ENCODE assay signal across 8 cellular contexts in the genomic region with DNA sequence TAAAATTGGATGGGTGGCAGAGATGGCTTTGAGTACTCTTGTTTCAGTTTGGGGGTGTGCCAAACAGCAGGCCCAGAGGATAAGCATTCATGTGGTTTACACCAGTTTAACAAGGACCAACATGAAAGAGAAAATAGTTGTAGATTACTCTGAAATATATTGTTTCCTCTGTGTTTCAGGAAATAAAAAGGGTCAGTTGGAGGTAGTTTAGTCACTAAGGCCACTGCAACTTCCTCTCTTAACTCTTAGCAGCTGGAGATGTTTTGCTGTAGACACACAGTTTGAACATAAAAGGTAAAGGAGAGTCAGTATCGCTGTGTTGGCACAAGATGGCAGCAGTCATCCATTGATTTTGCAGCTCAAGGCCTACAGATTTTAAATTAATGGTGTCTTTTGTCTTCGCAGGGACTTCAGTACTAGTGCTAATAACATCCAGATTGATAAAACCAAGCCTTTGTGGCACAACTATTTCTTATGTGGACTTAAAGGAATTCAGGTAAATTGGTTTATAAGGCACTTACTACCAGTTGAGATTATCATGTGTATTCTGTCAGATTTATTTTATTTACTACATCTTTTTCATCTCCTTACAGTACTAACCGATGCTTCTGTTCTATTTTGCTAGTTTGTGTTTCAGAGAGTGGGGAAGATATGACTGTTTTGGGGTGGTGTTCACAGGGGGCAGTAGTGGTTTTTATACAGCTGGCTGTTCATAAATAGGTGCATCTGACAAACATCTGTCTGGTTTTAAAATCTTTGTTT.
DNase-seq lines count a peak whose midpoint lies in the region; ATAC-seq and TF ChIP-seq lines count a peak whose summit lies in the region.

No MANE protein-coding gene starts in this region.

- H3K4me3 ChIP-seq in DND-41 (ENCODE audit: low read depth in 1 of 2, low read length in 2 of 2) (no peak overlapping the region), PC-9 (no peak overlapping the region), parathyroid adenoma (ENCODE audit: low read depth, low read length) (no peak overlapping the region)

- H3K4me1 ChIP-seq in DND-41 (ENCODE audit: insufficient read depth, low read length) = peaks cover 10% of the 10 kb centered on the region; the same call in 1 of the 2 replicates
- H3K4me1 ChIP-seq in PC-9 (replicated peaks; ENCODE audit: insufficient read depth) = no peaks in the 10 kb centered on the region
- H3K4me1 ChIP-seq in parathyroid adenoma = no peaks in the 10 kb centered on the region

- H4K20me1 ChIP-seq in DND-41 (ENCODE audit: insufficient read depth, low read length) (no peaks in the 10 kb centered on the region), PC-9 (ENCODE audit: insufficient read depth) (no peaks in the 10 kb centered on the region)

- ATAC-seq in DND-41 (ENCODE audit: insufficient read depth, low read depth) (peak; percentile 96), GM21367 (IDR thresholded peaks at IDR 0.05; ENCODE audit: unreplicated experiment) (peak; percentile 90), GM21360 (IDR thresholded peaks at IDR 0.05; ENCODE audit: unreplicated experiment) (no peak)

- peak; percentile 56 for DNase-seq in DND-41
- DNase-seq in HPDE6-E6E7 (ENCODE audit: extremely low spot score) = peak; percentile 13
- DNase-seq in PC-9 = peak in 1 of 2 experiments; percentile 30
- peak; percentile 42 for DNase-seq in activated T-helper 2 cell treated with anti-CD3 and anti-CD28 coated beads, Interferon-gamma antibody, Interleukin-2, Interleukin-4, amounts not matched to agents 10 μg/mL and 5 μg/mL and 100 μg/mL, durations not matched to agents 14 hours and 24 hours and 36 hours (ENCODE audit: low spot score)
- peak; percentile 75 for DNase-seq in glomerular endothelial cell (ENCODE audit: extremely low read depth, low read depth, low spot score)

- no peak overlapping the region for H3K4me3 Mint-ChIP-seq in activated T-helper 2 cell treated with anti-CD3 and anti-CD28 coated beads, Interferon-gamma antibody, Interleukin-2, Interleukin-4, amounts not matched to agents 10 μg/mL and 5 μg/mL and 100 μg/mL, durations not matched to agents 14 hours and 24 hours and 36 hours (ENCODE audit: low read depth)

- H2AFZ ChIP-seq in DND-41 (ENCODE audit: low read depth, low read length) (no peak overlapping the region), PC-9 (no peak overlapping the region), parathyroid adenoma (no peak overlapping the region)

- H3K9me3 ChIP-seq in DND-41 (ENCODE audit: insufficient read depth, low read length, severe bottlenecking) (no peaks in the 10 kb centered on the region), PC-9 (ENCODE audit: insufficient read depth, low read depth) (no peaks in the 10 kb centered on the region), parathyroid adenoma (ENCODE audit: control insufficient read depth, low read length) (no peaks in the 10 kb centered on the region)

- H3K9me3 Mint-ChIP-seq in activated T-helper 2 cell treated with anti-CD3 and anti-CD28 coated beads, Interferon-gamma antibody, Interleukin-2, Interleukin-4, amounts not matched to agents 10 μg/mL and 5 μg/mL and 100 μg/mL, durations not matched to agents 14 hours and 24 hours and 36 hours = peaks cover 6% of the 10 kb centered on the region

- H3K9ac ChIP-seq in DND-41 (ENCODE audit: low read depth, low read length) = no peak overlapping the region
- no peak overlapping the region for H3K9ac ChIP-seq in parathyroid adenoma

- H3K79me2 ChIP-seq in DND-41 (ENCODE audit: insufficient read depth, low read length) = no peaks in the 10 kb centered on the region
- H3K79me2 ChIP-seq in PC-9 (ENCODE audit: low read depth) = no peaks in the 10 kb centered on the region
- no peaks in the 10 kb centered on the region for H3K79me2 ChIP-seq in parathyroid adenoma

- H3K4me2 ChIP-seq in DND-41 (ENCODE audit: insufficient read depth, low read length) (no peak overlapping the region), PC-9 (no peak overlapping the region), parathyroid adenoma (ENCODE audit: low read length) (no peak overlapping the region)

- H3K4me1 Mint-ChIP-seq in activated T-helper 2 cell treated with anti-CD3 and anti-CD28 coated beads, Interferon-gamma antibody, Interleukin-2, Interleukin-4, amounts not matched to agents 10 μg/mL and 5 μg/mL and 100 μg/mL, durations not matched to agents 14 hours and 24 hours and 36 hours (ENCODE audit: low read depth) = peaks cover 20% of the 10 kb centered on the region

- H3K27ac ChIP-seq in DND-41 (ENCODE audit: low read length) = peak overlapping the region; percentile 18
- H3K27ac ChIP-seq in PC-9 = no peak overlapping the region
- H3K27ac ChIP-seq in parathyroid adenoma = no peak overlapping the region

- peaks cover 37% of the 10 kb centered on the region for H3K36me3 Mint-ChIP-seq in activated T-helper 2 cell treated with anti-CD3 and anti-CD28 coated beads, Interferon-gamma antibody, Interleukin-2, Interleukin-4, amounts not matched to agents 10 μg/mL and 5 μg/mL and 100 μg/mL, durations not matched to agents 14 hours and 24 hours and 36 hours (ENCODE audit: low read depth)

- peak; percentile 79 for TF ChIP-seq CTCF in DND-41 (IDR thresholded peaks at IDR 0.05; ENCODE audit: borderline replicate concordance, extremely low read depth, low read length, poor library complexity, severe bottlenecking)
- TF ChIP-seq CTCF in PC-9 (conservative IDR thresholded peaks at IDR 0.05) = peak; percentile 71
- TF ChIP-seq CTCF in parathyroid adenoma (IDR thresholded peaks at IDR 0.05) = peak; percentile 49

- H3K27ac Mint-ChIP-seq in activated T-helper 2 cell treated with anti-CD3 and anti-CD28 coated beads, Interferon-gamma antibody, Interleukin-2, Interleukin-4, amounts not matched to agents 10 μg/mL and 5 μg/mL and 100 μg/mL, durations not matched to agents 14 hours and 24 hours and 36 hours = peak overlapping the region; percentile 14

- H3K36me3 ChIP-seq in DND-41 (ENCODE audit: insufficient read depth, low read length) = peaks cover 17% of the 10 kb centered on the region
- H3K36me3 ChIP-seq in PC-9 (ENCODE audit: low read depth) = 0 out of 2 replicates have a peak, but pooled peaks cover 4% of the 10 kb centered on the region
- H3K36me3 ChIP-seq in parathyroid adenoma (ENCODE audit: control insufficient read depth, insufficient read depth, low read length) = no peaks in the 10 kb centered on the region

- CTCF ChIA-PET in PC-9 (lab: Charles Lee) = interaction anchor here (0.6 to 1.1 kb wide), 4 partner anchors 374 to 913 kb away, joined by 3 to 5 read pairs (median 3); no protein-coding TSS in a partner anchor

- no peaks in the 10 kb centered on the region for H3K27me3 Mint-ChIP-seq in activated T-helper 2 cell treated with anti-CD3 and anti-CD28 coated beads, Interferon-gamma antibody, Interleukin-2, Interleukin-4, amounts not matched to agents 10 μg/mL and 5 μg/mL and 100 μg/mL, durations not matched to agents 14 hours and 24 hours and 36 hours (ENCODE audit: low read depth)

- intact Hi-C loops in PC-9 (cut with micrococcal nuclease; ENCODE audit: unreplicated experiment) = loop anchor here (1.0 to 5.0 kb wide), 5 partner anchors 187 to 909 kb away; no protein-coding TSS in a partner anchor
- intact Hi-C loops in activated T-helper 2 cell treated with anti-CD3 and anti-CD28 coated beads, Interferon-gamma antibody, Interleukin-2, Interleukin-4, amounts not matched to agents 10 μg/mL and 5 μg/mL and 100 μg/mL, durations not matched to agents 14 hours and 24 hours and 36 hours (cut with micrococcal nuclease) = loop anchor here (1.0 to 10.0 kb wide), 5 partner anchors 97 to 910 kb away; no protein-coding TSS in a partner anchor

- H3K9me2 ChIP-seq in PC-9 (ENCODE audit: insufficient read depth) = no peaks in the 10 kb centered on the region

- POLR2A ChIA-PET in PC-9 (lab: Charles Lee; ENCODE audit: unreplicated experiment) = interaction anchor here (0.6 kb wide), 1 partner anchor 45 kb away, joined by 7 read pairs; no protein-coding TSS in a partner anchor

- H3F3A ChIP-seq in PC-9 (ENCODE audit: insufficient read depth, low read depth) = no peaks in the 10 kb centered on the region

- BruUV-seq in PC-9 (replicated peaks; lab: Mats Ljungman, UMichigan) = no TSS peak

- H3K27me3 ChIP-seq in DND-41 (ENCODE audit: insufficient read depth, low read length, poor library complexity) (no peaks in the 10 kb centered on the region), PC-9 (ENCODE audit: insufficient read depth, low read depth) (no peaks in the 10 kb centered on the region), parathyroid adenoma (ENCODE audit: control insufficient read depth, insufficient read depth, low read length) (no peaks in the 10 kb centered on the region)
